Comparison of ENCODE assay signal across 23 cellular contexts in the genomic region with DNA sequence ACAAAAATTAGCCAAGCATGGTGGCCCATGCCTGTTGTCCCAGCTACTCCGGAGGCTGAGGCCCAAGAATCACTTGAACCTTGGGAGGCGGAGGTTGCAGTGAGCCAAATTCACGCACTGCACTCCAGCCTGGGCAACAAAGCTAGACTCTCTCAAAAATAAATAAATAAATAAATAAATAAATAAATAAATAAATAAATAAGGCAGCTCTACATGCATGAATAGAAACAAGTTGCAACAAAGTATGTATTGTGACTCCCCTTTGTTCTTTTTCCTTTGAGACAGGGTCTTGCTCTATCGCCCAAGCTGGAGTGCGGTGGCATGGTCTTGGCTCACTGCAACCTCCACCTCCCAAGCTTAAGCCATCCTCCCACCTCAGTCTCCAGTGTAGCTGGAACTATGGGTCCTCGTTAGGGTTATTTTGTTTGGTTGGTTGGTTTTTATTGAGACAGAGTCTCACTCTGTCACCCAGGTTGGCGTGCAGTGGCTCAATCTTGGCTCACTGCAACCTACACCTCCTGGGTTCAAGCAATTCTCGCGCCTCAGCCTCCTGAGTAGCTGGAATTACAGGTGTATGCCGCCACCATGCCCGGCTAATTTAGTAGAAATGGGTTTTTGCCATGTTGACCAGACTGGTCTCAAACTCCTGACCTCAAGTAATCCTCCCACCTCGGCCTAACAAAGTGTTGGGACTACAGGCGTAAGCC. TPM values are rescaled to one million over a fixed set of nuclear protein-coding genes. Genes with fewer than 3 reads are reported as not detected.
DNase-seq lines count a peak whose midpoint lies in the region; ATAC-seq and TF ChIP-seq lines count a peak whose summit lies in the region.
"Had no signal": no experiment of that assay in that cellular context is flagged by ENCODE, and none has a peak within 500 bp of the region (broad histone marks: within the 10 kb centered on the region; RNA-seq: fewer than 3 reads in every experiment).

No MANE protein-coding gene starts in this region.

- TF ChIP-seq EP300 in sigmoid colon (IDR thresholded peaks at IDR 0.05) = no peak

- H3K9me3 ChIP-seq in BLaER1 treated with 17β-estradiol and CSF1 and Interleukin-3, amounts not matched to agents 10 nM and 100 nM (replicated peaks in 1 of 11) = peaks cover 0 to 32% (median 21%) of the 10 kb centered on the region in 11 experiments; a peak in 18 of 22 replicates
- no peaks in the 10 kb centered on the region for H3K9me3 ChIP-seq in sigmoid colon
- H3K9me3 ChIP-seq: uterus had no signal

- H3K4me2 ChIP-seq in BLaER1 treated with 17β-estradiol and CSF1 and Interleukin-3, amounts not matched to agents 10 nM and 100 nM = peak overlapping the region; percentile 21 to 92 (median 59); a peak in 21 of 22 replicates

- peaks cover 37% of the 10 kb centered on the region for H3K4me1 Mint-ChIP-seq in T-helper 2 cell treated with Interferon-gamma antibody and Interleukin-4, amounts not matched to agents 5 μg/mL and 100 μg/mL, for 36 hours (ENCODE audit: low read depth)

- H3K27ac Mint-ChIP-seq in T-helper 2 cell treated with Interferon-gamma antibody and Interleukin-4, amounts not matched to agents 5 μg/mL and 100 μg/mL, for 36 hours = no peak overlapping the region
- H3K27ac Mint-ChIP-seq: WTC11 had no signal

- no peak for ATAC-seq in GM21528 (IDR thresholded peaks at IDR 0.05; ENCODE audit: low FRiP score, unreplicated experiment)
- ATAC-seq: WTC11 had no signal

- DNase-seq in SK-MEL-5 (ENCODE audit: low read depth, low spot score) = peak; percentile 30
- no peak for DNase-seq in epithelial cell of prostate (ENCODE audit: low read depth, low spot score)
- DNase-seq in sigmoid colon = peak; percentile 53
- DNase-seq in T-helper 2 cell treated with Interferon-gamma antibody and Interleukin-4, amounts not matched to agents 5 μg/mL and 100 μg/mL, for 36 hours (ENCODE audit: low spot score) = no peak
- DNase-seq in inferior parietal cortex (ENCODE audit: extremely low spot score) = no peak
- DNase-seq: activated CD4-positive, alpha-beta memory T cell treated with anti-CD3 and anti-CD28 coated beads for 36 hours; activated T-cell treated with anti-CD3 and anti-CD28 coated beads for 4 hours; effector memory CD4-positive, alpha-beta T cell; GF-D8; NCI-H1436 treated with DMSO at 0.1 percent for 48 hours; NCI-H510A; NK-92 treated with Interleukin-12 subunit alpha and Interleukin-12 subunit beta, amount 100 ng/mL, for 24 hours; uterus had no signal

- peaks cover 0 to 73% (median 26%) of the 10 kb centered on the region in 11 experiments; a peak in 15 of 22 replicates for H3K36me3 ChIP-seq in BLaER1 treated with 17β-estradiol and CSF1 and Interleukin-3, amounts not matched to agents 10 nM and 100 nM
- no peaks in the 10 kb centered on the region for H3K36me3 ChIP-seq in sigmoid colon
- H3K36me3 ChIP-seq: uterus had no signal

- 90 to 91% methylated on average over 13 of the region's 13 CpGs for WGBS in sigmoid colon, 2 donors

- intact Hi-C loops in sigmoid colon (cut with DNase I) = no loop called here

- no peaks in the 10 kb centered on the region for H3K27me3 ChIP-seq in BLaER1 treated with 17β-estradiol and CSF1 and Interleukin-3, amounts not matched to agents 10 nM and 100 nM
- H3K27me3 ChIP-seq in sigmoid colon = no peaks in the 10 kb centered on the region
- H3K27me3 ChIP-seq: uterus had no signal

- H3K4me3 Mint-ChIP-seq in T-helper 2 cell treated with Interferon-gamma antibody and Interleukin-4, amounts not matched to agents 5 μg/mL and 100 μg/mL, for 36 hours = no peak overlapping the region
- H3K4me3 Mint-ChIP-seq: activated CD4-positive, alpha-beta memory T cell treated with anti-CD3 and anti-CD28 coated beads for 36 hours; activated naive CD8-positive, alpha-beta T cell; memory B cell; WTC11 had no signal

- no peaks in the 10 kb centered on the region for H3K9me3 Mint-ChIP-seq in T-helper 2 cell treated with Interferon-gamma antibody and Interleukin-4, amounts not matched to agents 5 μg/mL and 100 μg/mL, for 36 hours

- peaks cover 40 to 99% (median 77%) of the 10 kb centered on the region in 10 experiments for H3K4me1 ChIP-seq in BLaER1 treated with 17β-estradiol and CSF1 and Interleukin-3, amounts not matched to agents 10 nM and 100 nM
- peaks cover 0 to 17% (median 10%) of the 10 kb centered on the region in 4 donors for H3K4me1 ChIP-seq in sigmoid colon
- H3K4me1 ChIP-seq: uterus had no signal

- no peaks in the 10 kb centered on the region for H3K27me3 Mint-ChIP-seq in T-helper 2 cell treated with Interferon-gamma antibody and Interleukin-4, amounts not matched to agents 5 μg/mL and 100 μg/mL, for 36 hours (ENCODE audit: low read depth)
- H3K27me3 Mint-ChIP-seq: activated CD4-positive, alpha-beta memory T cell treated with anti-CD3 and anti-CD28 coated beads for 36 hours; activated naive CD8-positive, alpha-beta T cell; memory B cell had no signal

- no peak overlapping the region for H3K4me3 ChIP-seq in BLaER1 treated with 17β-estradiol and CSF1 and Interleukin-3, amounts not matched to agents 10 nM and 100 nM
- H3K4me3 ChIP-seq in sigmoid colon = no peak overlapping the region
- H3K4me3 ChIP-seq: SK-N-MC, uterus had no signal

- in situ Hi-C loops in SK-MEL-5 (cut with HindIII; ENCODE audit: low pct_unique_long_range_greater_than_20kb, low sequenced_read_pairs) = no loop called here

- H3K36me3 Mint-ChIP-seq in T-helper 2 cell treated with Interferon-gamma antibody and Interleukin-4, amounts not matched to agents 5 μg/mL and 100 μg/mL, for 36 hours (ENCODE audit: low read depth) = peaks cover 34% of the 10 kb centered on the region

- TF ChIP-seq CTCF in sigmoid colon (IDR thresholded peaks at IDR 0.05) = no peak

- peak overlapping the region in 6 of 11 experiments; percentile 18 to 51 (median 26); a peak in 5 of 22 replicates for H3K9ac ChIP-seq in BLaER1 treated with 17β-estradiol and CSF1 and Interleukin-3, amounts not matched to agents 10 nM and 100 nM

- peaks cover 0 to 95% (median 45%) of the 10 kb centered on the region in 11 experiments; a peak in 14 of 22 replicates for H4K20me1 ChIP-seq in BLaER1 treated with 17β-estradiol and CSF1 and Interleukin-3, amounts not matched to agents 10 nM and 100 nM

- peak overlapping the region in 10 of 11 experiments; percentile 26 to 91 (median 59); a peak in 18 of 22 replicates for H3K27ac ChIP-seq in BLaER1 treated with 17β-estradiol and CSF1 and Interleukin-3, amounts not matched to agents 10 nM and 100 nM
- H3K27ac ChIP-seq in epithelial cell of prostate = peak overlapping the region; percentile 10
- peak overlapping the region in 1 of 4 donors; percentile 42 for H3K27ac ChIP-seq in sigmoid colon
- H3K27ac ChIP-seq: SK-N-MC, uterus had no signal

- TF ChIP-seq POLR2A in sigmoid colon (IDR thresholded peaks at IDR 0.05) = no peak

RNA-seq across cellular contexts. Expression of gene USP48, which starts 8.0 kb away (rescaled TPM):
- total RNA-seq in SK-MEL-5 (2014; rRNA removed; shearing (Covaris generic)) = 57.3 and 58.3 TPM in 2 replicates
- polyA plus RNA-seq in SK-MEL-5 (2015; cell fraction: cytosol; rRNA removed) = 42.8 and 53.2 TPM in 2 replicates
- polyA plus RNA-seq in SK-MEL-5 (2015; cell fraction: nucleus; rRNA removed) = 201 and 283 TPM in 2 replicates
- 10 to 100 TPM; 47.1 to 77.0 (median 50.5) TPM for total RNA-seq in sigmoid colon
- 10 to 100 TPM; 12.6 to 22.2 (median 16.0) TPM for polyA plus RNA-seq in sigmoid colon

RNA-seq across cellular contexts. Expression of gene LDLRAD2, which starts 37.1 kb away (rescaled TPM):
- total RNA-seq in SK-MEL-5 (2014; rRNA removed; shearing (Covaris generic)) = not detected in 2 replicates
- polyA plus RNA-seq in SK-MEL-5 (2015; cell fraction: cytosol; rRNA removed) = not detected in 2 replicates
- not detected in 2 replicates for polyA plus RNA-seq in SK-MEL-5 (2015; cell fraction: nucleus; rRNA removed)
- total RNA-seq in sigmoid colon = 1 to 10 TPM in 1 of 4 donors, under 1 TPM in 1, not detected in 2; under 0.01 to 1.4 TPM
- 1 to 10 TPM in 1 of 3 donors, under 1 TPM in 2; under 0.01 to 1.1 (median 0.23) TPM for polyA plus RNA-seq in sigmoid colon
- total RNA-seq: activated CD4-positive, alpha-beta memory T cell treated with anti-CD3 and anti-CD28 coated beads for 36 hours; kidney epithelial cell; myocyte; osteoblast; RPMI7951 had no signal

Comparison
In these comparisons a context has a peak if more than half of its experiments do, and no peak if none do; other contexts are left out.
1. DNase-seq: peak in SK-MEL-5 (single experiment) and sigmoid colon (single experiment); none in epithelial cell of prostate (single experiment), T-helper 2 cell treated with Interferon-gamma antibody and Interleukin-4, amounts not matched to agents 5 μg/mL and 100 μg/mL, for 36 hours (single experiment) and inferior parietal cortex (single experiment).